ENCODE assay signal across 16 cellular contexts in genomic region chr1:215004121-215004837, GRCh38.
"Had no signal": no experiment of that assay in that cellular context is flagged by ENCODE, and none has a peak within 500 bp of the region (broad histone marks: within the 10 kb centered on the region; RNA-seq: fewer than 3 reads in every experiment).

No MANE protein-coding gene starts in this region.

- H3K4me3 ChIP-seq: esophagus muscularis mucosa, lung had no signal

- H3K27ac Mint-ChIP-seq: activated naive CD4-positive, alpha-beta T cell treated with anti-CD3 and anti-CD28 coated beads, Interleukin-2, amount 10 ng/mL, durations not matched to agents 7 days and 5 days; activated naive CD8-positive, alpha-beta T cell treated with anti-CD3 and anti-CD28 coated beads, Interleukin-2, amount 50 U/mL, for 24 hours; stimulated activated naive B cell treated with anti-CD40 and anti-IgM and Interleukin-4, amounts not matched to agents 10 μg/mL and 1 μg/mL and 100 μg/mL, for 72 hours had no signal

- DNase-seq: activated CD4-positive, alpha-beta T cell treated with anti-CD3 and anti-CD28 coated beads, Interleukin-2, amount 50 U/mL, for 1 hour; activated CD4-positive, CD25-positive, alpha-beta regulatory T cell; activated CD8-positive, alpha-beta memory T cell treated with anti-CD3 and anti-CD28 coated beads, Interleukin-2, amount 50 U/mL, for 48 hours; activated effector memory CD4-positive, alpha-beta T cell treated with Interleukin-2 at 50 U/mL for 16 hours; activated naive CD4-positive, alpha-beta T cell treated with anti-CD3 and anti-CD28 coated beads, Interleukin-2, amount 10 ng/mL, durations not matched to agents 7 days and 5 days; activated naive CD8-positive, alpha-beta T cell treated with anti-CD3 and anti-CD28 coated beads, Interleukin-2, amount 50 U/mL, for 24 hours; activated T-cell treated with anti-CD3 and anti-CD28 coated beads, Interleukin-2, amount 50 U/mL, for 48 hours; effector memory CD4-positive, alpha-beta T cell; foreskin melanocyte; midbrain; retina; stimulated activated naive B cell treated with anti-CD40 and anti-IgM and Interleukin-4, amounts not matched to agents 10 μg/mL and 1 μg/mL and 100 μg/mL, for 72 hours; T-helper 9 cell had no signal

- H3K9me3 ChIP-seq: esophagus muscularis mucosa had no signal

- H3K36me3 ChIP-seq: esophagus muscularis mucosa had no signal

- H3K27me3 Mint-ChIP-seq: activated naive CD4-positive, alpha-beta T cell treated with anti-CD3 and anti-CD28 coated beads, Interleukin-2, amount 10 ng/mL, durations not matched to agents 7 days and 5 days; activated naive CD8-positive, alpha-beta T cell treated with anti-CD3 and anti-CD28 coated beads, Interleukin-2, amount 50 U/mL, for 24 hours; stimulated activated naive B cell treated with anti-CD40 and anti-IgM and Interleukin-4, amounts not matched to agents 10 μg/mL and 1 μg/mL and 100 μg/mL, for 72 hours had no signal

- H3K9me3 Mint-ChIP-seq: activated naive CD4-positive, alpha-beta T cell treated with anti-CD3 and anti-CD28 coated beads, Interleukin-2, amount 10 ng/mL, durations not matched to agents 7 days and 5 days; nephron had no signal

- H3K27ac ChIP-seq: esophagus muscularis mucosa had no signal

- H3K4me1 ChIP-seq: esophagus muscularis mucosa had no signal

- H3K4me3 Mint-ChIP-seq: activated naive CD4-positive, alpha-beta T cell treated with anti-CD3 and anti-CD28 coated beads, Interleukin-2, amount 10 ng/mL, durations not matched to agents 7 days and 5 days; activated naive CD8-positive, alpha-beta T cell treated with anti-CD3 and anti-CD28 coated beads, Interleukin-2, amount 50 U/mL, for 24 hours; stimulated activated naive B cell treated with anti-CD40 and anti-IgM and Interleukin-4, amounts not matched to agents 10 μg/mL and 1 μg/mL and 100 μg/mL, for 72 hours had no signal

- ATAC-seq: activated naive CD8-positive, alpha-beta T cell treated with anti-CD3 and anti-CD28 coated beads, Interleukin-2, amount 50 U/mL, for 24 hours; stimulated activated naive B cell treated with anti-CD40 and anti-IgM and Interleukin-4, amounts not matched to agents 10 μg/mL and 1 μg/mL and 100 μg/mL, for 72 hours had no signal

- H3K36me3 Mint-ChIP-seq: activated naive CD4-positive, alpha-beta T cell treated with anti-CD3 and anti-CD28 coated beads, Interleukin-2, amount 10 ng/mL, durations not matched to agents 7 days and 5 days; stimulated activated naive B cell treated with anti-CD40 and anti-IgM and Interleukin-4, amounts not matched to agents 10 μg/mL and 1 μg/mL and 100 μg/mL, for 72 hours had no signal

- H3K4me1 Mint-ChIP-seq: activated naive CD4-positive, alpha-beta T cell treated with anti-CD3 and anti-CD28 coated beads, Interleukin-2, amount 10 ng/mL, durations not matched to agents 7 days and 5 days; activated naive CD8-positive, alpha-beta T cell treated with anti-CD3 and anti-CD28 coated beads, Interleukin-2, amount 50 U/mL, for 24 hours; stimulated activated naive B cell treated with anti-CD40 and anti-IgM and Interleukin-4, amounts not matched to agents 10 μg/mL and 1 μg/mL and 100 μg/mL, for 72 hours had no signal

- H3K27me3 ChIP-seq: esophagus muscularis mucosa had no signal
